ENCODE assay signal across 24 cellular contexts in the genomic region with DNA sequence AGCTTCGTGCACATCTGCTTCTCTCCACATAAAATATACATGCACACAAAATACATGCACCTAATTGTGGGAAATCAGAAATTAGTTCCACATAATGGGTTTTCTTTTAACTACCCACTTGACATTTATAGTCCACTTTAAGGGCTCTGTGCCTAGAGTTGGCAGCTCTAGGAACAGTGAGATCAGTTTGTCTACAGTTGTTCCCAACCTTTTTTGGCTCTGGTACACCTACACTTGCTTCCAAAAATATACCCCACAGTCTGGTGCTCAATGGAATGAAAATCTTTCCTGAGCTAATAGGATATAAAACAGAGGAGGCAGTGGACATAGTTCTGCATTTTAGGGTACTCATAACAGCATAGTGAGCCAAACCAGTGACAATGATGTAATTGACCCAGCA. TPM values are rescaled to one million over a fixed set of nuclear protein-coding genes. Genes with fewer than 3 reads are reported as not detected.
A peak's percentile ranks its signal among the peaks of the same experiment; 100 is the strongest.
DNase-seq lines count a peak whose midpoint lies in the region; ATAC-seq and TF ChIP-seq lines count a peak whose summit lies in the region.
"Had no signal": no experiment of that assay in that cellular context is flagged by ENCODE, and none has a peak within 500 bp of the region (broad histone marks: within the 10 kb centered on the region; RNA-seq: fewer than 3 reads in every experiment).

No MANE protein-coding gene starts in this region.

- peaks cover 3% of the 10 kb centered on the region for H3K36me3 Mint-ChIP-seq in activated CD4-positive, alpha-beta memory T cell treated with anti-CD3 and anti-CD28 coated beads for 36 hours

- H3K4me3 ChIP-seq in heart left ventricle, result no peak overlapping the region
- H3K4me3 ChIP-seq: colonic mucosa had no signal

- H3K4me3 Mint-ChIP-seq in activated CD4-positive, alpha-beta memory T cell treated with anti-CD3 and anti-CD28 coated beads for 36 hours, result no peak overlapping the region
- H3K4me3 Mint-ChIP-seq: activated CD8-positive, alpha-beta T cell treated with anti-CD3 and anti-CD28 coated beads, Interleukin-2, amount 10 ng/mL, durations not matched to agents 7 days and 5 days; activated naive CD8-positive, alpha-beta T cell treated with anti-CD3 and anti-CD28 coated beads, Interleukin-2, amount 50 U/mL, for 24 hours; brain; stimulated activated effector memory CD8-positive, alpha-beta T cell treated with anti-CD3 and anti-CD28 coated beads, Interleukin-12 subunit alpha, Interleukin-12 subunit beta, amount 100 ng/mL, for 72 hours had no signal

- H3K27ac Mint-ChIP-seq in activated CD4-positive, alpha-beta memory T cell treated with anti-CD3 and anti-CD28 coated beads for 36 hours, result no peak overlapping the region
- H3K27ac Mint-ChIP-seq: activated CD8-positive, alpha-beta T cell treated with anti-CD3 and anti-CD28 coated beads, Interleukin-2, amount 10 ng/mL, durations not matched to agents 7 days and 5 days; activated naive CD8-positive, alpha-beta T cell treated with anti-CD3 and anti-CD28 coated beads, Interleukin-2, amount 50 U/mL, for 24 hours; stimulated activated effector memory CD8-positive, alpha-beta T cell treated with anti-CD3 and anti-CD28 coated beads, Interleukin-12 subunit alpha, Interleukin-12 subunit beta, amount 100 ng/mL, for 72 hours had no signal

- no peaks in the 10 kb centered on the region for H3K9me3 Mint-ChIP-seq in activated CD4-positive, alpha-beta memory T cell treated with anti-CD3 and anti-CD28 coated beads for 36 hours
- H3K9me3 Mint-ChIP-seq: activated naive CD8-positive, alpha-beta T cell treated with anti-CD3 and anti-CD28 coated beads, Interleukin-2, amount 50 U/mL, for 24 hours; brain; stimulated activated effector memory CD8-positive, alpha-beta T cell treated with anti-CD3 and anti-CD28 coated beads, Interleukin-12 subunit alpha, Interleukin-12 subunit beta, amount 100 ng/mL, for 72 hours had no signal

- 44 to 85% (median 66%) methylated on average over 1 of the region's 1 CpG for WGBS in heart left ventricle, 4 donors

- no peaks in the 10 kb centered on the region for H3K9me3 ChIP-seq in heart left ventricle
- H3K9me3 ChIP-seq: colonic mucosa, neutrophil had no signal

- peaks cover 0 to 13% (median 0%) of the 10 kb centered on the region in 12 donors for H3K4me1 ChIP-seq in heart left ventricle
- H3K4me1 ChIP-seq: colonic mucosa had no signal

- TF ChIP-seq POLR2A in heart left ventricle (IDR thresholded peaks at IDR 0.05), result no peak

- H3K4me1 Mint-ChIP-seq in activated CD4-positive, alpha-beta memory T cell treated with anti-CD3 and anti-CD28 coated beads for 36 hours (ENCODE audit: low read depth), result peaks cover 2% of the 10 kb centered on the region
- H3K4me1 Mint-ChIP-seq: activated naive CD8-positive, alpha-beta T cell treated with anti-CD3 and anti-CD28 coated beads, Interleukin-2, amount 50 U/mL, for 24 hours had no signal

- no peaks in the 10 kb centered on the region for H3K36me3 ChIP-seq in heart left ventricle
- H3K36me3 ChIP-seq: colonic mucosa, neutrophil had no signal

- peak overlapping the region in 9 of 12 donors; percentile 18 to 79 (median 57) for H3K27ac ChIP-seq in heart left ventricle
- H3K27ac ChIP-seq: colonic mucosa, neutrophil had no signal

- peaks cover 0 to 4% (median 0%) of the 10 kb centered on the region in 9 donors for H3K27me3 ChIP-seq in heart left ventricle
- H3K27me3 ChIP-seq: colonic mucosa, neutrophil had no signal

- TF ChIP-seq CTCF in heart left ventricle (IDR thresholded peaks at IDR 0.05), result no peak

- ATAC-seq in heart left ventricle (peak; percentile 91 to 96 (median 94)), GM18868 (IDR thresholded peaks at IDR 0.05; ENCODE audit: unreplicated experiment) (no peak)
- ATAC-seq: activated CD8-positive, alpha-beta T cell treated with anti-CD3 and anti-CD28 coated beads, Interleukin-2, amount 10 ng/mL, durations not matched to agents 7 days and 5 days; activated naive CD8-positive, alpha-beta T cell treated with anti-CD3 and anti-CD28 coated beads, Interleukin-2, amount 50 U/mL, for 24 hours; esophagus mucosa; stimulated activated effector memory CD8-positive, alpha-beta T cell treated with anti-CD3 and anti-CD28 coated beads, Interleukin-12 subunit alpha, Interleukin-12 subunit beta, amount 100 ng/mL, for 72 hours had no signal

- POLR2A ChIA-PET in activated CD4-positive, alpha-beta memory T cell treated with anti-CD3 and anti-CD28 coated beads for 36 hours (lab: Charles Lee), result no interaction called here

- H3K27me3 Mint-ChIP-seq in activated CD4-positive, alpha-beta memory T cell treated with anti-CD3 and anti-CD28 coated beads for 36 hours, result no peaks in the 10 kb centered on the region
- H3K27me3 Mint-ChIP-seq: activated naive CD8-positive, alpha-beta T cell treated with anti-CD3 and anti-CD28 coated beads, Interleukin-2, amount 50 U/mL, for 24 hours; brain had no signal

- intact Hi-C loops in heart left ventricle (cut with DNase I), result loop anchor here in 2 of 10 donors (10.0 kb wide), 2 partner anchors 152 to 232 kb away; partner anchors contain the start of gene CITED1 (in 1 of the 2)
- intact Hi-C loops in activated CD4-positive, alpha-beta memory T cell treated with anti-CD3 and anti-CD28 coated beads for 36 hours (cut with micrococcal nuclease), result no loop called here

- peak; percentile 63 for DNase-seq in DMS79 treated with DMSO at 0.1 percent for 48 hours (lab: John Stamatoyannopoulos, UW)
- DNase-seq in NCI-H446 treated with DMSO at 0.1 percent for 48 hours (lab: John Stamatoyannopoulos, UW), result peak; percentile 69
- peak in 2 of 5 donors; percentile 9 to 18 for DNase-seq in heart left ventricle
- DNase-seq in myocyte (ENCODE audit: low read depth), result peak; percentile 3
- DNase-seq in stimulated activated CD4-positive, alpha-beta T cell treated with anti-CD3 and anti-CD28 coated beads, Interleukin-1b, Interleukin-23, amount 100 ng/mL, for 48 hours, result no peak
- no peak for DNase-seq in activated CD4-positive, alpha-beta memory T cell treated with anti-CD3 and anti-CD28 coated beads for 36 hours
- DNase-seq in stimulated activated naive CD4-positive, alpha-beta T cell (lab: John Stamatoyannopoulos, UW), result no peak
- DNase-seq: activated CD4-positive, CD25-positive, alpha-beta regulatory T cell treated with anti-CD3 and anti-CD28 coated beads, Interleukin-2, amount 50 U/mL, for 72 hours; activated CD8-positive, alpha-beta T cell treated with anti-CD3 and anti-CD28 coated beads, Interleukin-2, amount 10 ng/mL, durations not matched to agents 7 days and 5 days; activated gamma-delta T cell; activated naive CD8-positive, alpha-beta T cell treated with anti-CD3 and anti-CD28 coated beads, Interleukin-2, amount 50 U/mL, for 24 hours; Calu3; colonic mucosa; EL; kidney; mammary epithelial cell; NCI-H1417 treated with DMSO at 0.1 percent for 48 hours; NCI-H526; stimulated activated CD4-positive, alpha-beta T cell treated with anti-CD3 and anti-CD28 coated beads, Interleukin-2, amount 100 ng/mL, for 48 hours had no signal

- CTCF ChIA-PET in activated CD4-positive, alpha-beta memory T cell treated with anti-CD3 and anti-CD28 coated beads for 36 hours (lab: Charles Lee), result no interaction called here

RNA-seq across cellular contexts. Expression of gene HDAC8, which starts 36.1 kb away (rescaled TPM):
- total RNA-seq in heart left ventricle (10 to 100 TPM; 16.1 to 28.1 (median 18.5) TPM), myocyte (25.0 and 29.6 TPM in 2 replicates)
- 10 to 100 TPM; 22.3 to 26.1 TPM for polyA plus RNA-seq in heart left ventricle
- polyA plus RNA-seq in myocyte (2012), result 27.6 TPM
- total RNA-seq in activated CD4-positive, alpha-beta memory T cell treated with anti-CD3 and anti-CD28 coated beads for 36 hours, result 10 to 100 TPM; 17.9 to 19.7 TPM

Comparison
In these comparisons a context has a peak if more than half of its experiments do, and no peak if none do; other contexts are left out.
1. DNase-seq: peak in DMS79 treated with DMSO at 0.1 percent for 48 hours (single experiment), NCI-H446 treated with DMSO at 0.1 percent for 48 hours (single experiment) and myocyte (single experiment); none in stimulated activated CD4-positive, alpha-beta T cell treated with anti-CD3 and anti-CD28 coated beads, Interleukin-1b, Interleukin-23, amount 100 ng/mL, for 48 hours (single experiment), activated CD4-positive, alpha-beta memory T cell treated with anti-CD3 and anti-CD28 coated beads for 36 hours (single experiment) and stimulated activated naive CD4-positive, alpha-beta T cell (0 of 6).